ENCODE assay signal across 18 cellular contexts in the genomic region with DNA sequence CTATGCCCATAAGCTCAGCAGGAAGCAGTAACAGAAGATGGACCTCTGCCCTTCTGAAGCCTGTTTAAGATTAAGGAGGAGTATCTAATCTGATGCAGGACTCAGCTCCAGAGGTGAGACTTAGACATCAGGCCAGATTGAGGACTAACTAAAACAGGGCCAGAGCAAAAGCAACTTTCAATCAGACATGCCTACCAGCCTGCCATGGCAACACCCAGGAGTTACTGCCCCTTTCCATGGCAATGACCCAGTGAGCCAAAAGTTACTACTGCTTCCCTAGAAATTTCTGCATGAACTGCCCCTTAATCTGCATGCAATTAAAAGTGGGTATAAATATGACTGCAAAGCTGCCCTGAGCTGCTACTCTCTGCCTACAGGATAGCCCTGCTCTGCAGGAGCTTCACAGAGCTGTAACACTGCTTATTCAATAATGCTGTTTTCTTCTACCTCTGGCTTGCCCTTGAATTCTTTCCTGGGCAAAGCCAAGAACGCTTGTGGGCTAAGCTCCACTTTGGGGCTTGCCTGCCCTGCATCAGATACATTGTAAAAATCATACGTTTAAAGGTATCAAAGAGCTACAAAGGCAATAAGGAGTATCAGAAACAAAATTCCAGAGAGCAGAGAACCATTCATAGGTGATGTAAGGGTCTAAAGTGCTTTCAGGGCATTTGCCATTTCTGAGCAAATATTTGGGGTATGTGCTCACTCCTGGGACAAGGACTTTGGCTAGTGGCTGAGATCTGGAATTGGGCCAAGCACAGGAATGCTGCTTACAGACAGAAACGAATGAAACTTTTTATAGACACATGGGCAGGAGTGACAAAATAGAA. TPM values are rescaled to one million over a fixed set of nuclear protein-coding genes. Genes with fewer than 3 reads are reported as not detected.
A peak's percentile ranks its signal among the peaks of the same experiment; 100 is the strongest.
DNase-seq lines count a peak whose midpoint lies in the region; ATAC-seq, FAIRE-seq and TF ChIP-seq lines count a peak whose summit lies in the region.
"Had no signal": no experiment of that assay in that cellular context is flagged by ENCODE, and none has a peak within 500 bp of the region (broad histone marks: within the 10 kb centered on the region; RNA-seq: fewer than 3 reads in every experiment).

No MANE protein-coding gene starts in this region.

- no peak overlapping the region for H3K27ac ChIP-seq in body of pancreas
- H3K27ac ChIP-seq in pancreas = no peak overlapping the region
- H3K27ac ChIP-seq: ascending aorta, C4-2B, thoracic aorta had no signal

- intact Hi-C loops in body of pancreas (cut with DNase I) = no loop called here
- intact Hi-C loops in pancreas (cut with DNase I) = no loop called here

- DNase-seq in DMS53 (lab: John Stamatoyannopoulos, UW) (peak; percentile 29), DMS53 treated with DMSO at 0.1 percent for 48 hours (lab: John Stamatoyannopoulos, UW; ENCODE audit: unreplicated experiment) (no peak), HFF-Myc (ENCODE audit: extremely low read depth, low read depth) (peak; percentile 7), body of pancreas (peak; percentile 44 to 67 (median 56)), pancreas (peak in 4 of 6 donors; percentile 25 to 43 (median 37)), NCI-H1417 (lab: John Stamatoyannopoulos, UW) (no peak)
- DNase-seq: 8988T; activated naive CD4-positive, alpha-beta T cell treated with anti-CD3 and anti-CD28 coated beads for 36 hours; activated T-cell treated with anti-CD3 and anti-CD28 coated beads for 4 hours; IMR-90; NCI-H2107; NCI-H774; RPMI8226 had no signal

- 2 to 10% methylated on average over 3 of the region's 3 CpGs for WGBS in body of pancreas, 2 donors
- 4 to 6% methylated on average over 3 of the region's 3 CpGs for WGBS in pancreas, 2 donors

- TF ChIP-seq CTCF in HFF-Myc (IDR thresholded peaks at IDR 0.05; ENCODE audit: low read depth, low read length, missing control alignments) (no peak), body of pancreas (IDR thresholded peaks at IDR 0.05) (no peak), pancreas (IDR thresholded peaks at IDR 0.05) (no peak)

- no peak overlapping the region for H3K4me3 ChIP-seq in HFF-Myc (replicated peaks; ENCODE audit: low read depth, low read length)
- H3K4me3 ChIP-seq in body of pancreas = no peak overlapping the region
- H3K4me3 ChIP-seq in pancreas = no peak overlapping the region
- H3K4me3 ChIP-seq: ascending aorta, thoracic aorta had no signal

- no peak for FAIRE-seq in pancreas (lab: Jason Lieb, UNC)

- H3K9me3 ChIP-seq in body of pancreas (no peaks in the 10 kb centered on the region), pancreas (no peaks in the 10 kb centered on the region)
- H3K9me3 ChIP-seq: ascending aorta, thoracic aorta had no signal

- ATAC-seq in body of pancreas (peak; percentile 62), pancreas (peak in 3 of 4 donors; percentile 46 to 75 (median 70)), HG02588 (IDR thresholded peaks at IDR 0.05; ENCODE audit: unreplicated experiment) (no peak), GM19035 (IDR thresholded peaks at IDR 0.05; ENCODE audit: unreplicated experiment) (no peak)

- H3K27me3 ChIP-seq in body of pancreas (no peaks in the 10 kb centered on the region), pancreas (no peaks in the 10 kb centered on the region)
- H3K27me3 ChIP-seq: ascending aorta had no signal

- H3K36me3 ChIP-seq in body of pancreas (replicated peaks in 1 of 2; ENCODE audit: insufficient read depth in 1 of 2, low read depth in 2 of 2) = no peaks in the 10 kb centered on the region
- H3K36me3 ChIP-seq in pancreas = no peaks in the 10 kb centered on the region
- H3K36me3 ChIP-seq: ascending aorta, thoracic aorta had no signal

- H3K4me1 ChIP-seq in body of pancreas (peaks cover 16% of the 10 kb centered on the region), pancreas (peaks cover 0 to 11% (median 0%) of the 10 kb centered on the region in 3 donors)

- no peak for TF ChIP-seq POLR2A in body of pancreas (IDR thresholded peaks at IDR 0.05)

RNA-seq across cellular contexts. Expression of a gene that starts 24.9 kb away (rescaled TPM):
- total RNA-seq in body of pancreas = 1 to 10 TPM; 1.3 to 1.6 TPM
- 1 to 10 TPM; 1.1 to 1.6 (median 1.3) TPM for total RNA-seq in pancreas
- 1 to 10 TPM in 1 of 2 donors, under 1 TPM in 1; 0.53 to 1.6 TPM for polyA plus RNA-seq in pancreas
- total RNA-seq: ascending aorta had no signal

Comparison
In these comparisons a context has a peak if more than half of its experiments do, and no peak if none do; other contexts are left out.
1. DNase-seq: peak in DMS53 (single experiment), HFF-Myc (single experiment), body of pancreas (4 of 4) and pancreas (4 of 6); none in DMS53 treated with DMSO at 0.1 percent for 48 hours (single experiment) and NCI-H1417 (0 of 3).
2. ATAC-seq: peak in body of pancreas (single experiment) and pancreas (3 of 4); none in HG02588 (single experiment) and GM19035 (single experiment).